ENCODE assay signal across 17 cellular contexts in genomic region chr12:93430280-93430679, GRCh38.
"Had no signal": no experiment of that assay in that cellular context is flagged by ENCODE, and none has a peak within 500 bp of the region (broad histone marks: within the 10 kb centered on the region; RNA-seq: fewer than 3 reads in every experiment).

No MANE protein-coding gene starts in this region.

- H3K4me3 ChIP-seq: dorsolateral prefrontal cortex, lung, prostate gland, testis had no signal

- H3K36me3 ChIP-seq: brain microvascular endothelial cell, prostate gland, WERI-Rb-1 had no signal

- H3K4me3 Mint-ChIP-seq: activated CD4-positive, alpha-beta T cell treated with anti-CD3 and anti-CD28 coated beads for 36 hours; activated CD8-positive, alpha-beta T cell treated with anti-CD3 and anti-CD28 coated beads for 36 hours; activated naive CD4-positive, alpha-beta T cell treated with anti-CD3 and anti-CD28 coated beads for 36 hours; natural killer cell treated with Interleukin-12 subunit alpha and Interleukin-12 subunit beta and Interleukin-15 and Interleukin-18, amount 100 ng/mL, for 72 hours; stimulated activated naive CD8-positive, alpha-beta T cell treated with anti-CD3 and anti-CD28 coated beads, Interleukin-15, Interleukin-2, amounts not matched to agents 100 ng/mL and 50 ng/mL, for 24 hours had no signal

- H3K9me3 ChIP-seq: prostate gland, testis had no signal

- DNase-seq: activated CD4-positive, alpha-beta T cell treated with anti-CD3 and anti-CD28 coated beads for 36 hours; activated CD8-positive, alpha-beta memory T cell treated with anti-CD3 and anti-CD28 coated beads, Interleukin-2, amount 50 U/mL, for 4 hours; activated CD8-positive, alpha-beta T cell treated with anti-CD3 and anti-CD28 coated beads for 36 hours; activated naive CD4-positive, alpha-beta T cell treated with anti-CD3 and anti-CD28 coated beads for 36 hours; amniotic stem cell; brain microvascular endothelial cell; dorsolateral prefrontal cortex; glutamatergic neuron; occipital lobe; stimulated activated CD4-positive, alpha-beta T cell treated with anti-CD3 and anti-CD28 coated beads, Interleukin-2, amount 100 ng/mL, for 24 hours; testis; WERI-Rb-1 had no signal

- ATAC-seq: activated CD4-positive, alpha-beta T cell treated with anti-CD3 and anti-CD28 coated beads for 36 hours; activated CD8-positive, alpha-beta T cell treated with anti-CD3 and anti-CD28 coated beads for 36 hours; natural killer cell treated with Interleukin-12 subunit alpha and Interleukin-12 subunit beta and Interleukin-15 and Interleukin-18, amount 100 ng/mL, for 72 hours; sciatic nerve had no signal

- H3K27ac Mint-ChIP-seq: activated CD8-positive, alpha-beta T cell treated with anti-CD3 and anti-CD28 coated beads for 36 hours; activated naive CD4-positive, alpha-beta T cell treated with anti-CD3 and anti-CD28 coated beads for 36 hours; natural killer cell treated with Interleukin-12 subunit alpha and Interleukin-12 subunit beta and Interleukin-15 and Interleukin-18, amount 100 ng/mL, for 72 hours; stimulated activated naive CD8-positive, alpha-beta T cell treated with anti-CD3 and anti-CD28 coated beads, Interleukin-15, Interleukin-2, amounts not matched to agents 100 ng/mL and 50 ng/mL, for 24 hours had no signal

- H3K36me3 Mint-ChIP-seq: natural killer cell treated with Interleukin-12 subunit alpha and Interleukin-12 subunit beta and Interleukin-15 and Interleukin-18, amount 100 ng/mL, for 72 hours had no signal

- H3K27ac ChIP-seq: brain microvascular endothelial cell, dorsolateral prefrontal cortex, testis, WERI-Rb-1 had no signal

- H3K27me3 ChIP-seq: brain microvascular endothelial cell, dorsolateral prefrontal cortex, testis had no signal

- H3K9me3 Mint-ChIP-seq: activated CD8-positive, alpha-beta T cell treated with anti-CD3 and anti-CD28 coated beads for 36 hours; activated naive CD4-positive, alpha-beta T cell treated with anti-CD3 and anti-CD28 coated beads for 36 hours; natural killer cell treated with Interleukin-12 subunit alpha and Interleukin-12 subunit beta and Interleukin-15 and Interleukin-18, amount 100 ng/mL, for 72 hours; stimulated activated naive CD8-positive, alpha-beta T cell treated with anti-CD3 and anti-CD28 coated beads, Interleukin-15, Interleukin-2, amounts not matched to agents 100 ng/mL and 50 ng/mL, for 24 hours had no signal

- H3K27me3 Mint-ChIP-seq: activated CD4-positive, alpha-beta T cell treated with anti-CD3 and anti-CD28 coated beads for 36 hours; activated CD8-positive, alpha-beta T cell treated with anti-CD3 and anti-CD28 coated beads for 36 hours; natural killer cell treated with Interleukin-12 subunit alpha and Interleukin-12 subunit beta and Interleukin-15 and Interleukin-18, amount 100 ng/mL, for 72 hours; stimulated activated naive CD8-positive, alpha-beta T cell treated with anti-CD3 and anti-CD28 coated beads, Interleukin-15, Interleukin-2, amounts not matched to agents 100 ng/mL and 50 ng/mL, for 24 hours had no signal
